1 cellular context compared by ENCODE assay signal in genomic region chr6:127519469-127519785, GRCh38.
TF ChIP-seq lines count a peak whose summit lies in the region.

No MANE protein-coding gene starts in this region.

TF ChIP-seq in SK-N-SH, 30 proteins besides CTCF, POLR2A, EP300 and RAD21 (continued from another document):
- TF ChIP-seq SMC3 (IDR thresholded peaks at IDR 0.05; ENCODE audit: low read depth, low read length) (no peak), RFX5 (IDR thresholded peaks at IDR 0.05; ENCODE audit: low read length) (no peak), TAF1 (IDR thresholded peaks at IDR 0.05; ENCODE audit: borderline replicate concordance, low read depth, low read length) (no peak), MXI1 (IDR thresholded peaks at IDR 0.05; ENCODE audit: low read depth, low read length) (no peak), IRF3 (IDR thresholded peaks at IDR 0.05; ENCODE audit: low read depth, low read length) (no peak), FOXM1 (IDR thresholded peaks at IDR 0.05; ENCODE audit: low read depth) (no peak), NRF1 (IDR thresholded peaks at IDR 0.05; ENCODE audit: low read depth, low read length) (no peak), ZBTB33 (IDR thresholded peaks at IDR 0.05; ENCODE audit: borderline replicate concordance, low read depth) (no peak), NFIC (IDR thresholded peaks at IDR 0.05; ENCODE audit: borderline replicate concordance) (no peak), POLR2AphosphoS5 (IDR thresholded peaks at IDR 0.05; ENCODE audit: low read depth, low read length) (no peak), MAX (IDR thresholded peaks at IDR 0.05; ENCODE audit: low read depth) (no peak), GABPA (IDR thresholded peaks at IDR 0.05; ENCODE audit: low read depth) (no peak), RCOR1 (IDR thresholded peaks at IDR 0.05; ENCODE audit: low read length) (no peak), PBX3 (IDR thresholded peaks at IDR 0.05) (no peak), JUND (IDR thresholded peaks at IDR 0.05) (no peak), GATA2 (CRISPR knock-in tag; IDR thresholded peaks at IDR 0.05) (no peak)
